Comparison of ENCODE assay signal across 1 cellular context in genomic region chr16:31701734-31702133, GRCh38.
TF ChIP-seq lines count a peak whose summit lies in the region.

No MANE protein-coding gene starts in this region.

TF ChIP-seq in HepG2, 621 proteins besides CTCF, POLR2A, EP300 and RAD21 (continued from another document):
- TF ChIP-seq BATF2 (CRISPR knock-in tag; IDR thresholded peaks at IDR 0.05) (no peak), ZNF780A (CRISPR knock-in tag; IDR thresholded peaks at IDR 0.05) (no peak), ZNF329 (CRISPR knock-in tag; IDR thresholded peaks at IDR 0.05; ENCODE audit: low read depth) (no peak), ZNF567 (CRISPR knock-in tag; IDR thresholded peaks at IDR 0.05; ENCODE audit: borderline replicate concordance) (no peak)
